9 cellular contexts compared by ENCODE assay signal in the genomic region with DNA sequence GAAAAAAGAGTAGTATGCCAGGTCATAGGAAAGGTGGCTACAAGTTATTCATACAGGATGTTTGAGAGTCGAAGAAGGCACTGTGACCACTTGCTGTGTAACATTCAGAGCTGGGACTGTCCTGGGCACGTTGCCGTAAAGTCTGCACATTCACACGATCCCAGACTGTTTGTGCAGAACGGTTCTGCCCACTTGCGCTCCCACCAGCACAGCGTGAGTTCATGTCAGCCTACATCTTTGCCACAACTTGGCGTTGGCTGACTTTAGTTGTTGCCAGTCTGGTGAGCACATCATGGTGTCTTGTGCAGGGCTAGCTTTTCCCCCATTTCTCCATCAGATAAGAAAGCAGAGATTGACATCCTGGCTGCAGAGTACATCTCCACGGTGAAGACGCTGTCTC.
"Had no signal": no experiment of that assay in that cellular context is flagged by ENCODE, and none has a peak within 500 bp of the region (broad histone marks: within the 10 kb centered on the region; RNA-seq: fewer than 3 reads in every experiment).

No MANE protein-coding gene starts in this region.

- DNase-seq: GM23248, GOT3, H9, HCEC 1CT, KBM-7 had no signal

- H3K9ac ChIP-seq: GM23248 had no signal

- H3K4me1 Mint-ChIP-seq: H9 had no signal

- FAIRE-seq: H54, HepG2 had no signal

- H3K27me3 Mint-ChIP-seq: IgD-negative memory B cell had no signal

- H3K9me3 Mint-ChIP-seq: IgD-negative memory B cell had no signal

- H3K27ac ChIP-seq: GM23248, HL-60 had no signal

- H3K27ac Mint-ChIP-seq: H9 had no signal

- H3K4me3 Mint-ChIP-seq: H9 had no signal

- H3K4me3 ChIP-seq: GM23248 had no signal
